14 cellular contexts compared by ENCODE assay signal in genomic region chr2:52416340-52416739, GRCh38.
DNase-seq lines count a peak whose midpoint lies in the region; ATAC-seq, FAIRE-seq and TF ChIP-seq lines count a peak whose summit lies in the region.
"Had no signal": no experiment of that assay in that cellular context is flagged by ENCODE, and none has a peak within 500 bp of the region (broad histone marks: within the 10 kb centered on the region; RNA-seq: fewer than 3 reads in every experiment).

No MANE protein-coding gene starts in this region.

- TF ChIP-seq CTCF in NB4 (IDR thresholded peaks at IDR 0.05; ENCODE audit: low read depth, low read length) (no peak), brain (conservative IDR thresholded peaks at IDR 0.05) (peak; percentile 16 to 67)

- H3K23ac ChIP-seq in mesendoderm (ENCODE audit: low read length), result no peak overlapping the region

- H3K18ac ChIP-seq in mesendoderm (ENCODE audit: low read length), result no peak overlapping the region

- no peak overlapping the region for H3K4me2 ChIP-seq in mesendoderm (ENCODE audit: low read length)

- TF ChIP-seq POLR2A in NB4 (IDR thresholded peaks at IDR 0.05; ENCODE audit: extremely low read depth, insufficient read length), result no peak

- no peak overlapping the region for H3K4ac ChIP-seq in mesendoderm (ENCODE audit: low read depth, low read length)

- H3K4me3 Mint-ChIP-seq in brain, result no peak overlapping the region
- H3K4me3 Mint-ChIP-seq in natural killer cell treated with Interleukin-12 subunit alpha and Interleukin-12 subunit beta and Interleukin-15 and Interleukin-18, amount 100 ng/mL, for 72 hours, result no peak overlapping the region
- H3K4me3 Mint-ChIP-seq: stimulated activated naive CD8-positive, alpha-beta T cell treated with anti-CD3 and anti-CD28 coated beads, Interleukin-15, amount 100 ng/mL, for 72 hours had no signal

- no peaks in the 10 kb centered on the region for H3K27me3 Mint-ChIP-seq in brain
- H3K27me3 Mint-ChIP-seq in natural killer cell treated with Interleukin-12 subunit alpha and Interleukin-12 subunit beta and Interleukin-15 and Interleukin-18, amount 100 ng/mL, for 72 hours, result no peaks in the 10 kb centered on the region
- H3K27me3 Mint-ChIP-seq: stimulated activated naive CD8-positive, alpha-beta T cell treated with anti-CD3 and anti-CD28 coated beads, Interleukin-15, amount 100 ng/mL, for 72 hours had no signal

- no peaks in the 10 kb centered on the region for H3K79me2 ChIP-seq in mesendoderm (ENCODE audit: control insufficient read depth, insufficient read depth, low read length)

- no peak overlapping the region for H4K8ac ChIP-seq in mesendoderm (ENCODE audit: low read depth, low read length)

- no peak overlapping the region for H4K5ac ChIP-seq in mesendoderm (ENCODE audit: low read length)

- no peak overlapping the region for H3K9ac ChIP-seq in mesendoderm (ENCODE audit: low read length)

- DNase-seq in DMS53 (lab: John Stamatoyannopoulos, UW) (peak; percentile 49), NB4 (ENCODE audit: low read depth) (peak; percentile 7), mesendoderm (peak; percentile 43), urothelium cell line (ENCODE audit: low spot score) (no peak)
- no peak for DNase-seq in natural killer cell treated with Interleukin-12 subunit alpha and Interleukin-12 subunit beta and Interleukin-15 and Interleukin-18, amount 100 ng/mL, for 72 hours (ENCODE audit: low spot score)
- DNase-seq: activated gamma-delta T cell; DMS153; left cardiac atrium; NCI-H2227 treated with DMSO at 0.1 percent for 48 hours; stimulated activated CD4-positive, alpha-beta T cell treated with anti-CD3 and anti-CD28 coated beads, Interleukin-1b, Interleukin-23, amount 100 ng/mL, for 48 hours; stimulated activated naive CD8-positive, alpha-beta T cell treated with anti-CD3 and anti-CD28 coated beads, Interleukin-15, amount 100 ng/mL, for 72 hours had no signal

- peaks cover 16% of the 10 kb centered on the region for H3K4me1 Mint-ChIP-seq in brain
- H3K4me1 Mint-ChIP-seq in natural killer cell treated with Interleukin-12 subunit alpha and Interleukin-12 subunit beta and Interleukin-15 and Interleukin-18, amount 100 ng/mL, for 72 hours (ENCODE audit: low read depth in 2 of 2), result no peaks in the 10 kb centered on the region
- H3K4me1 Mint-ChIP-seq: stimulated activated naive CD8-positive, alpha-beta T cell treated with anti-CD3 and anti-CD28 coated beads, Interleukin-15, amount 100 ng/mL, for 72 hours had no signal

- H3K36me3 ChIP-seq in mesendoderm (ENCODE audit: control insufficient read depth, insufficient read depth, low read length), result no peaks in the 10 kb centered on the region

- H3K4me3 ChIP-seq in NB4 (ENCODE audit: low read depth, low read length) (no peak overlapping the region), mesendoderm (ENCODE audit: low read length) (no peak overlapping the region)
- H3K4me3 ChIP-seq: coronary artery had no signal

- H3K56ac ChIP-seq in mesendoderm (ENCODE audit: low read length), result no peak overlapping the region

- H3K9me3 Mint-ChIP-seq in brain, result peaks cover 0 to 25% (median 14%) of the 10 kb centered on the region in 5 experiments
- peaks cover 21% of the 10 kb centered on the region for H3K9me3 Mint-ChIP-seq in natural killer cell treated with Interleukin-12 subunit alpha and Interleukin-12 subunit beta and Interleukin-15 and Interleukin-18, amount 100 ng/mL, for 72 hours

- FAIRE-seq in urothelium cell line (lab: Jason Lieb, UNC), result no peak

- no peaks in the 10 kb centered on the region for H3K4me1 ChIP-seq in mesendoderm (ENCODE audit: control insufficient read depth, low read depth, low read length)

- H3K79me1 ChIP-seq in mesendoderm (ENCODE audit: low read length), result no peaks in the 10 kb centered on the region

- no peak for ATAC-seq in HG03097 (IDR thresholded peaks at IDR 0.05; ENCODE audit: low FRiP score, unreplicated experiment)
- ATAC-seq in natural killer cell treated with Interleukin-12 subunit alpha and Interleukin-12 subunit beta and Interleukin-15 and Interleukin-18, amount 100 ng/mL, for 72 hours, result no peak
- ATAC-seq: left cardiac atrium; stimulated activated naive CD8-positive, alpha-beta T cell treated with anti-CD3 and anti-CD28 coated beads, Interleukin-15, amount 100 ng/mL, for 72 hours had no signal

- H2BK120ac ChIP-seq in mesendoderm (ENCODE audit: low read depth, low read length), result no peak overlapping the region

- no peak overlapping the region for H3K27ac ChIP-seq in mesendoderm (ENCODE audit: low read depth, low read length)
- H3K27ac ChIP-seq: coronary artery had no signal

- H3K27ac Mint-ChIP-seq in brain, result peak overlapping the region in 1 of 5 experiments; percentile 15
- H3K27ac Mint-ChIP-seq in natural killer cell treated with Interleukin-12 subunit alpha and Interleukin-12 subunit beta and Interleukin-15 and Interleukin-18, amount 100 ng/mL, for 72 hours, result no peak overlapping the region
- H3K27ac Mint-ChIP-seq: stimulated activated naive CD8-positive, alpha-beta T cell treated with anti-CD3 and anti-CD28 coated beads, Interleukin-15, amount 100 ng/mL, for 72 hours had no signal

- no peak overlapping the region for H2BK15ac ChIP-seq in mesendoderm (replicated peaks; ENCODE audit: low read depth)

- H2BK5ac ChIP-seq in mesendoderm (ENCODE audit: low read length), result no peak overlapping the region

- H2AK5ac ChIP-seq in mesendoderm (ENCODE audit: low read length), result no peak overlapping the region

- H3K36me3 Mint-ChIP-seq in brain, result no peaks in the 10 kb centered on the region
- no peaks in the 10 kb centered on the region for H3K36me3 Mint-ChIP-seq in natural killer cell treated with Interleukin-12 subunit alpha and Interleukin-12 subunit beta and Interleukin-15 and Interleukin-18, amount 100 ng/mL, for 72 hours

- H3K27me3 ChIP-seq in mesendoderm (ENCODE audit: insufficient read depth, low read length, poor library complexity), result no peaks in the 10 kb centered on the region

Comparison
In these comparisons a context has a peak if more than half of its experiments do, and no peak if none do; other contexts are left out.
1. DNase-seq: peak in DMS53 (single experiment), NB4 (single experiment) and mesendoderm (single experiment); none in urothelium cell line (single experiment) and natural killer cell treated with Interleukin-12 subunit alpha and Interleukin-12 subunit beta and Interleukin-15 and Interleukin-18, amount 100 ng/mL, for 72 hours (single experiment).